ENCODE assay signal across 8 cellular contexts in the genomic region with DNA sequence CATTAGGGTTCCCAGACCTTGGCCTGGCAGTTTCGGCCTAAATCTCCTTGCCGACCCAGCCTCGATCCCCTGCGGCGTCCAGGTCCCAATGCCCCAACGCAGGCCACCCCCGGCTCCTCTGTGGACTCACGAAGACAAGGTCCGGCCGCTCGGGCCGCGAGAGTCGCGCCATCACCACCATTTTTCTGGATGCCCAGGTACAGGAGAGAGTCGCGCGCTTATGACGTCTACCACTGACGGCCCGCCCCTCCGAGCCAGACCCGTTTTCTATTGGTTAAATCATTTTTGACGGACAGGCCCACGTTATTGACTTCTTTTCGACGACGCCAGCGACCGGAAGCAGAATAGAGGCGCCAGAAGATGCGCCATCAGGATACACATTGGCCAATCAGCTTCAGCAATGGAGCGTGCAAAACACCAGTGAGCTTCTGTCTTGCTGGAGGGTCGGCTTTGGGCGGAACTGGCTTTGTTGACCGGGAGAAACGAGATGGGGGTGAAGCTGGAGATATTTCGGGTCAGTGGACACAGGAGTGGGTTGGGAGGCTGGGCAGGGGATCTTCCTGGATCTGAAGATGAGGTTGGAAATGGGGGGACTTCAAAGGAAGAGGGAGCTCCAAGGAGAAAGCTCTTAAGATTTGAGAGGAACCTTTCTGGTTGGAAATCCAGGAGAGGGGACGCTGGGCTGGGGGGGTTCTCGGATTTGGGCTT. TPM values are rescaled to one million over a fixed set of nuclear protein-coding genes. Genes with fewer than 3 reads are reported as not detected.
DNase-seq lines count a peak whose midpoint lies in the region; ATAC-seq, FAIRE-seq and TF ChIP-seq lines count a peak whose summit lies in the region.

A gene with protein sequence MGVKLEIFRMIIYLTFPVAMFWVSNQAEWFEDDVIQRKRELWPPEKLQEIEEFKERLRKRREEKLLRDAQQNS (plus strand): TSS at position 447 of the 708 bp plus-strand sequence. CDS start 41 bp downstream, at position 488.
A gene (minus strand): TSS at position 199 of the 708 bp plus-strand sequence. CDS start 18 bp downstream, at position 181.

- H3K27ac Mint-ChIP-seq in chondrocyte (ENCODE audit: unreplicated experiment) = peak within 1 kb of the TSS; percentile 99

- H3K27ac ChIP-seq in keratinocyte (ENCODE audit: control insufficient read depth, insufficient read depth, low read length) = peak within 1 kb of the TSS; percentile 94

- H3K9me1 ChIP-seq in keratinocyte (ENCODE audit: control insufficient read depth, extremely low read depth, insufficient read depth, low read length) = no peaks in the 10 kb centered on the region

- H2AFZ ChIP-seq in keratinocyte (ENCODE audit: control insufficient read depth, low read length) = peak within 1 kb of the TSS; percentile 90

- no peaks in the 10 kb centered on the region for H3K9me3 ChIP-seq in keratinocyte (ENCODE audit: control insufficient read depth, low read depth, low read length)

- peaks cover 14% of the 10 kb centered on the region for H3K4me1 ChIP-seq in keratinocyte (ENCODE audit: control insufficient read depth, extremely low read depth, insufficient read depth, low read length)

- H4K20me1 ChIP-seq in keratinocyte (ENCODE audit: control insufficient read depth, extremely low read depth, insufficient read depth, low read length) = no peaks in the 10 kb centered on the region

- H3K79me2 ChIP-seq in keratinocyte (ENCODE audit: control insufficient read depth, insufficient read depth, low read length) = peaks cover 56% of the 10 kb centered on the region

- H3K36me3 Mint-ChIP-seq in chondrocyte (ENCODE audit: low read depth) = peaks cover 5% of the 10 kb centered on the region

- FAIRE-seq in keratinocyte (lab: Jason Lieb, UNC) = peak; percentile 97

- dilution Hi-C loops in keratinocyte (cut with MboI; ENCODE audit: extremely low pct_ligation_motif_present, low sequenced_read_pairs) = no loop called here

- no peak for TF ChIP-seq CTCF in AG10803 (conservative IDR thresholded peaks at IDR 0.05; ENCODE audit: low read length)
- no peak for TF ChIP-seq CTCF in chondrocyte (IDR thresholded peaks at IDR 0.05)
- TF ChIP-seq CTCF in keratinocyte (optimal IDR thresholded peaks at IDR 0.05 in 1 of 3, IDR thresholded peaks at IDR 0.05 in 1 of 3, conservative IDR thresholded peaks at IDR 0.05 in 1 of 3; ENCODE audit: extremely low read depth in 1 of 3, insufficient read depth in 2 of 3, low read length in 3 of 3) = no peak

- H3K4me3 Mint-ChIP-seq in chondrocyte (ENCODE audit: unreplicated experiment) = peak within 1 kb of the TSS; percentile 92

- peaks cover 8 to 9% of the 10 kb centered on the region in 2 experiments for H3K36me3 ChIP-seq in keratinocyte (ENCODE audit: control insufficient read depth in 2 of 2, extremely low read depth in 1 of 2, insufficient read depth in 2 of 2, low read length in 2 of 2)

- H3K27me3 ChIP-seq in keratinocyte (ENCODE audit: control insufficient read depth, extremely low read depth, insufficient read depth, low read length) = no peaks in the 10 kb centered on the region

- ATAC-seq in GM19043 (IDR thresholded peaks at IDR 0.05; ENCODE audit: low read depth, unreplicated experiment) (peak; percentile 89), HG03432 (IDR thresholded peaks at IDR 0.05; ENCODE audit: unreplicated experiment) (peak; percentile 79)

- DNase-seq in AG10803 (ENCODE audit: low read depth) (peak; percentile 99), NCI-H510A treated with DMSO at 0.1 percent for 48 hours (lab: John Stamatoyannopoulos, UW) (peak; percentile 99), chondrocyte (ENCODE audit: low spot score) (peak; percentile 97), keratinocyte (ENCODE audit: low read depth, low spot score) (peak; percentile 73)
- DNase-seq in activated CD4-positive, alpha-beta T cell treated with anti-CD3 and anti-CD28 coated beads for 24 hours (ENCODE audit: low read depth in 2 of 2) = peak; percentile 87 to 92
- peak; percentile 81 to 89 for DNase-seq in stimulated activated CD4-positive, alpha-beta T cell treated with anti-CD3 and anti-CD28 coated beads, Interleukin-15, amount 100 ng/mL, for 1 hour (ENCODE audit: low read depth in 1 of 2, low spot score in 1 of 2)

- peaks cover 35% of the 10 kb centered on the region for H3K4me1 Mint-ChIP-seq in chondrocyte (ENCODE audit: low read depth)

- H3K27me3 Mint-ChIP-seq in chondrocyte (ENCODE audit: low read depth) = peaks cover 2% of the 10 kb centered on the region

- H3K9ac ChIP-seq in keratinocyte (ENCODE audit: control insufficient read depth, extremely low read depth, insufficient read depth, low read length) = peak within 1 kb of the TSS; percentile 98

- peak within 1 kb of the TSS; percentile 98 for H3K4me2 ChIP-seq in keratinocyte (ENCODE audit: control insufficient read depth, extremely low read depth, insufficient read depth, low read depth, low read length)

- H3K9me3 Mint-ChIP-seq in chondrocyte (ENCODE audit: low read depth) = no peaks in the 10 kb centered on the region

- H3K4me3 ChIP-seq in AG10803 (ENCODE audit: low read length) = peak within 1 kb of the TSS; percentile 99
- H3K4me3 ChIP-seq in keratinocyte (ENCODE audit: control insufficient read depth in 2 of 3, extremely low read depth in 1 of 3, insufficient read depth in 2 of 3, low read depth in 1 of 3, low read length in 3 of 3) = peak within 1 kb of the TSS; percentile 88 to 95 (median 89)

RNA-seq across cellular contexts. Expression of the first gene that starts in this region (rescaled TPM):
- 78.8 to 113 TPM (median 80.7 TPM) in 3 replicates for total RNA-seq in chondrocyte
- polyA plus RNA-seq in keratinocyte = 32.8 to 85.8 TPM (median 51.5 TPM) in 3 replicates
- 17.3 TPM for polyA plus RNA-seq in keratinocyte (2011; ENCODE audit: low read depth)
- 38.2 and 43.7 TPM in 2 replicates for polyA plus RNA-seq in keratinocyte (2011; cell fraction: cytosol; rRNA removed)
- 23.5 and 28.9 TPM in 2 replicates for polyA plus RNA-seq in keratinocyte (2011; cell fraction: nucleus; rRNA removed)
- 76.2 and 95.3 TPM in 2 replicates for polyA plus RNA-seq in keratinocyte (2012; ENCODE audit: low replicate concordance)
- 1.8 to 6.2 TPM (median 2.5 TPM) in 3 replicates for polyA minus RNA-seq in keratinocyte
- polyA minus RNA-seq in keratinocyte (2011; cell fraction: cytosol; rRNA and poly(A)+ RNA removed) = 6.9 TPM
- 2.4 and 4.1 TPM in 2 replicates for polyA minus RNA-seq in keratinocyte (2011; cell fraction: nucleus; rRNA and poly(A)+ RNA removed)

RNA-seq across cellular contexts. Expression of the second gene that starts in this region (rescaled TPM):
- 26.7 to 29.8 TPM (median 27.4 TPM) in 3 replicates for total RNA-seq in chondrocyte
- polyA plus RNA-seq in keratinocyte = 15.6 to 22.9 TPM (median 17.7 TPM) in 3 replicates
- 24.9 TPM for polyA plus RNA-seq in keratinocyte (2011; ENCODE audit: low read depth)
- polyA plus RNA-seq in keratinocyte (2011; cell fraction: cytosol; rRNA removed) = 10.1 and 24.0 TPM in 2 replicates
- polyA plus RNA-seq in keratinocyte (2011; cell fraction: nucleus; rRNA removed) = 34.5 and 43.0 TPM in 2 replicates
- polyA plus RNA-seq in keratinocyte (2012; ENCODE audit: low replicate concordance) = 25.6 and 30.8 TPM in 2 replicates
- 33.8 to 61.0 TPM (median 35.6 TPM) in 3 replicates for polyA minus RNA-seq in keratinocyte
- polyA minus RNA-seq in keratinocyte (2011; cell fraction: cytosol; rRNA and poly(A)+ RNA removed) = 51.2 TPM
- polyA minus RNA-seq in keratinocyte (2011; cell fraction: nucleus; rRNA and poly(A)+ RNA removed) = 31.8 and 33.5 TPM in 2 replicates

Comparison
In these comparisons a context has a peak if more than half of its experiments do, and no peak if none do; other contexts are left out.
1. Peak in every context shown above with its lines: DNase-seq, ATAC-seq, H3K4me3 ChIP-seq and H3K27ac ChIP-seq.